In the genomic region with DNA sequence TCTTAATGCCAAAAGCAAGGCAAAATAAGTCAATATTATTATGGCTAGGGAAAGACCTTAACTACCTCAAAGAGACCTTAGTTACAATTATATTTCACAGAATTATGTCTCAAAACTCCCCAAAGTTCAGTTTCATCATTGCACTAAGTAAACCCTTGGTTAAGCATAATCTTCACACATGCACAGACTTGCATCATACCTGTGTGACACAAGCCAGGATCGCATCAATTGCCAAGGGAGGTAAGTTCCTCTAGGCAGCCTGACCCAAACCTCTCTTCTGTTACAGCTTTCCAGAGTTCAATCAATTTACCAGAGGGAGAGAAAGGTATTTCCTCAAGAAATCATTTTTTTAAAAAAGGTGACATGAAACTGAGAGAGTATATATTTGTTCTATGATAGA, we compare ENCODE assay signal across 18 cellular contexts. TPM values are rescaled to one million over a fixed set of nuclear protein-coding genes. Genes with fewer than 3 reads are reported as not detected.
"Had no signal": no experiment of that assay in that cellular context is flagged by ENCODE, and none has a peak within 500 bp of the region (broad histone marks: within the 10 kb centered on the region; RNA-seq: fewer than 3 reads in every experiment).

No MANE protein-coding gene starts in this region.

- ATAC-seq: natural killer cell had no signal

- H3K4me3 Mint-ChIP-seq: immature natural killer cell, natural killer cell, neural crest cell had no signal

- H3K9me3 ChIP-seq: esophagus squamous epithelium, stomach, thoracic aorta, transverse colon had no signal

- H3K27ac Mint-ChIP-seq: immature natural killer cell, natural killer cell had no signal

- H3K4me1 Mint-ChIP-seq: immature natural killer cell, natural killer cell, neural crest cell had no signal

- FAIRE-seq: kidney, small intestine had no signal

- H3K36me3 Mint-ChIP-seq: immature natural killer cell, natural killer cell had no signal

- H3K36me3 ChIP-seq: esophagus squamous epithelium, stomach, thoracic aorta, transverse colon had no signal

- DNase-seq: cortex of kidney; dorsolateral prefrontal cortex; effector CD8-positive, alpha-beta T cell; esophagus squamous epithelium; foreskin fibroblast; immature natural killer cell; kidney; left cardiac atrium; natural killer cell; posterior cingulate gyrus; small intestine; stimulated activated CD4-positive, alpha-beta T cell treated with anti-CD3 and anti-CD28 coated beads, Interleukin-12 subunit alpha, Interleukin-12 subunit beta, amount 100 ng/mL, for 4 hours; stimulated activated naive CD4-positive, alpha-beta T cell; stomach; substantia nigra; transverse colon had no signal

- H3K4me3 ChIP-seq: dorsolateral prefrontal cortex, esophagus squamous epithelium, stomach, thoracic aorta, transverse colon had no signal

- H3K9me3 Mint-ChIP-seq: natural killer cell, neural crest cell had no signal

- H3K27ac ChIP-seq: dorsolateral prefrontal cortex, esophagus squamous epithelium, stomach, thoracic aorta, transverse colon had no signal

- H3K4me1 ChIP-seq: stomach, transverse colon had no signal

- H3K27me3 ChIP-seq: esophagus squamous epithelium, stomach, transverse colon had no signal

RNA-seq across cellular contexts. Expression of gene PRSS35, which starts 31.9 kb away (rescaled TPM):
- total RNA-seq: esophagus squamous epithelium, natural killer cell, transverse colon had no signal
